Comparison of ENCODE assay signal across 21 cellular contexts in the genomic region with DNA sequence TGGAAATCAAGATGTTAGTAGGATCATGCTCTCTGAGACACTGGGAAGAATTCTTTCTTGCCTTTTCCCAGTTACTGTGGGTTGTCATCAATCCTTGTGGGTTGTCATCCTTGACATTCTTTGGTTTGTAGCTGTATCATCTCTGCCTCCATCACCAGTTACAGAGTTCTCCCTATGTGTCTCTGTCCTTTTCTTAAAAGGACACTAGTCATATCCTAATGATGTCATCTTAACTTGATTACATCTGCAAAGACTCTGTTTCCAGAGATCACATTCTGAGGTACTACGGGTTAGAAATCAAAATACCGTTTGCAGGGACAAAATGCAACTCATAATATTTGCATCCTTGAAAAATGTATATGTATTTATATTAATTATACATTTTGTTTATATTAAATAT.
"Had no signal": no experiment of that assay in that cellular context is flagged by ENCODE, and none has a peak within 500 bp of the region (broad histone marks: within the 10 kb centered on the region; RNA-seq: fewer than 3 reads in every experiment).

No MANE protein-coding gene starts in this region.

- H3K36me3 ChIP-seq: esophagus muscularis mucosa, gastrocnemius medialis, heart right ventricle, right atrium auricular region, stomach, thoracic aorta, transverse colon had no signal

- H3K4me3 ChIP-seq: esophagus muscularis mucosa, gastrocnemius medialis, heart right ventricle, mucosa of descending colon, right atrium auricular region, stomach, thoracic aorta, transverse colon had no signal

- H3K9me3 ChIP-seq: esophagus muscularis mucosa, gastrocnemius medialis, thoracic aorta, transverse colon had no signal

- H3K27me3 ChIP-seq: esophagus muscularis mucosa, gastrocnemius medialis, heart right ventricle, right atrium auricular region, stomach, transverse colon had no signal

- ATAC-seq: effector memory CD8-positive, alpha-beta T cell; gastrocnemius medialis; heart right ventricle; left lobe of liver; mucosa of descending colon; naive thymus-derived CD8-positive, alpha-beta T cell had no signal

- DNase-seq: effector memory CD8-positive, alpha-beta T cell; gastrocnemius medialis; heart right ventricle; hypothalamus; kidney glomerular epithelial cell; mammary epithelial cell; mucosa of descending colon; naive thymus-derived CD8-positive, alpha-beta T cell; posterior cingulate gyrus; small intestine; stimulated activated CD4-positive, alpha-beta T cell treated with anti-CD3 and anti-CD28 coated beads, Interleukin-12 subunit alpha, Interleukin-12 subunit beta, amount 100 ng/mL, for 4 hours; stimulated activated naive CD4-positive, alpha-beta T cell; stomach; substantia nigra; transverse colon had no signal

- H3K4me1 ChIP-seq: esophagus muscularis mucosa, gastrocnemius medialis, heart right ventricle, right atrium auricular region, stomach, transverse colon had no signal

- H3K27ac ChIP-seq: epithelial cell of prostate, esophagus muscularis mucosa, gastrocnemius medialis, heart right ventricle, right atrium auricular region, stomach, thoracic aorta, transverse colon had no signal

- FAIRE-seq: islet of Langerhans had no signal
